Comparison of ENCODE assay signal across 8 cellular contexts in genomic region chr12:92929957-92930356, GRCh38. TPM values are rescaled to one million over a fixed set of nuclear protein-coding genes. Genes with fewer than 3 reads are reported as not detected.
A peak's percentile ranks its signal among the peaks of the same experiment; 100 is the strongest.
DNase-seq lines count a peak whose midpoint lies in the region; ATAC-seq and TF ChIP-seq lines count a peak whose summit lies in the region.

No MANE protein-coding gene starts in this region.

- H3K4me1 ChIP-seq in adrenal gland (replicated peaks in 1 of 2) (peaks cover 18 to 26% of the 10 kb centered on the region in 2 donors), transverse colon (peaks cover 20 to 43% (median 24%) of the 10 kb centered on the region in 4 donors)

- WGBS in adrenal gland, 4 donors, result 2 to 6% (median 2%) methylated on average over 9 of the region's 9 CpGs
- WGBS in lower leg skin, 2 donors, result 4 to 6% methylated on average over 9 of the region's 9 CpGs
- WGBS in transverse colon (ENCODE audit: low coverage in 1 of 2), 2 donors, result 2 to 9% methylated on average over 8 to 9 of the region's 9 CpGs

- TF ChIP-seq EP300 in transverse colon (IDR thresholded peaks at IDR 0.05; ENCODE audit: low read depth), result no peak

- H3K36me3 Mint-ChIP-seq in activated T-cell treated with anti-CD3 and anti-CD28 coated beads, Interleukin-2, amount 50 U/mL, for 72 hours (ENCODE audit: insufficient read depth in 2 of 2), result peaks cover 0 to 1% of the 10 kb centered on the region in 2 donors

- H3K9me3 Mint-ChIP-seq in activated T-cell treated with anti-CD3 and anti-CD28 coated beads, Interleukin-2, amount 50 U/mL, for 72 hours, result no peaks in the 10 kb centered on the region

- peak overlapping the region; percentile 87 for H3K27ac Mint-ChIP-seq in activated T-cell treated with anti-CD3 and anti-CD28 coated beads, Interleukin-2, amount 50 U/mL, for 72 hours

- intact Hi-C loops in adrenal gland (cut with DNase I) (loop anchor here in 1 of 2 donors (10.0 kb wide), 1 partner anchor 95 kb away; no protein-coding TSS in a partner anchor), lower leg skin (cut with DNase I; ENCODE audit: low total_unique reads) (no loop called here), transverse colon (cut with DNase I; ENCODE audit: low total_unique reads) (no loop called here)

- H3K27ac ChIP-seq in adrenal gland (peak overlapping the region; percentile 95 to 99 (median 99)), transverse colon (peak overlapping the region; percentile 99 to 100 (median 100))

- no peak for TF ChIP-seq POLR2A in adrenal gland (IDR thresholded peaks at IDR 0.05)
- TF ChIP-seq POLR2A in lower leg skin (IDR thresholded peaks at IDR 0.05), result no peak
- TF ChIP-seq POLR2A in transverse colon (IDR thresholded peaks at IDR 0.05), result no peak

- peak overlapping the region; percentile 90 to 95 for H3K4me3 Mint-ChIP-seq in activated T-cell treated with anti-CD3 and anti-CD28 coated beads, Interleukin-2, amount 50 U/mL, for 72 hours

- H3K27me3 ChIP-seq in adrenal gland (no peaks in the 10 kb centered on the region), transverse colon (no peaks in the 10 kb centered on the region)

- peak overlapping the region in 3 of 4 donors; percentile 48 to 98 (median 78) for H3K4me3 ChIP-seq in adrenal gland
- H3K4me3 ChIP-seq in lower leg skin (ENCODE audit: low read depth, poor library complexity, severe bottlenecking), result peak overlapping the region; percentile 49
- peak overlapping the region; percentile 46 to 96 (median 82) for H3K4me3 ChIP-seq in transverse colon

- H3K36me3 ChIP-seq in adrenal gland (replicated peaks in 1 of 2) (no peaks in the 10 kb centered on the region), transverse colon (no peaks in the 10 kb centered on the region)

- DNase-seq in activated T-cell treated with anti-CD3 and anti-CD28 coated beads, Interleukin-2, amount 50 U/mL, for 72 hours, result no peak
- DNase-seq in activated T-cell treated with anti-CD3 and anti-CD28 coated beads for 4 hours (no peak), adrenal gland (no peak), lower leg skin (ENCODE audit: low spot score in 2 of 2) (no peak), transverse colon (no peak), NCI-H2029 (lab: John Stamatoyannopoulos, UW) (no peak), GM13976 (ENCODE audit: low spot score) (no peak)

- in situ Hi-C loops in transverse colon (cut with MboI; ENCODE audit: low pct_ligation_motif_present in 1 of 4, low pct_unique_long_range_greater_than_20kb in 1 of 4, low sequenced_read_pairs in 3 of 4) (no loop called here), GM13976 (cut with MboI; ENCODE audit: low sequenced_read_pairs, unreplicated experiment) (no loop called here)

- H3K27me3 Mint-ChIP-seq in activated T-cell treated with anti-CD3 and anti-CD28 coated beads, Interleukin-2, amount 50 U/mL, for 72 hours (ENCODE audit: low read depth), result no peaks in the 10 kb centered on the region

- peaks cover 42% of the 10 kb centered on the region for H3K4me1 Mint-ChIP-seq in activated T-cell treated with anti-CD3 and anti-CD28 coated beads, Interleukin-2, amount 50 U/mL, for 72 hours (ENCODE audit: low read depth)

- no peaks in the 10 kb centered on the region for H3K9me3 ChIP-seq in adrenal gland (replicated peaks in 1 of 3)
- H3K9me3 ChIP-seq in transverse colon, result no peaks in the 10 kb centered on the region

- ATAC-seq in activated T-cell treated with anti-CD3 and anti-CD28 coated beads, Interleukin-2, amount 50 U/mL, for 72 hours (replicated peaks in 1 of 2), result no peak
- no peak for ATAC-seq in GM18502 (IDR thresholded peaks at IDR 0.05; ENCODE audit: poor library complexity, unreplicated experiment)

- no peak for TF ChIP-seq CTCF in adrenal gland (IDR thresholded peaks at IDR 0.05)
- TF ChIP-seq CTCF in lower leg skin (IDR thresholded peaks at IDR 0.05), result no peak
- no peak for TF ChIP-seq CTCF in transverse colon (IDR thresholded peaks at IDR 0.05)
- no peak for TF ChIP-seq CTCF in GM13976 (IDR thresholded peaks at IDR 0.05; ENCODE audit: borderline replicate concordance, control extremely low read depth, extremely low read depth, insufficient read depth, missing control alignments)

RNA-seq across cellular contexts. Expression of gene EEA1, which starts 0.9 kb away (rescaled TPM):
- 10 to 100 TPM; 17.6 to 20.1 TPM for total RNA-seq in activated T-cell treated with anti-CD3 and anti-CD28 coated beads, Interleukin-2, amount 50 U/mL, for 72 hours
- 10 to 100 TPM; 11.0 to 36.9 (median 24.9) TPM for total RNA-seq in adrenal gland
- polyA plus RNA-seq in adrenal gland, result 10 to 100 TPM in 1 of 3 donors, 1 to 10 TPM in 2; 2.5 to 28.6 (median 5.1) TPM
- 10 to 100 TPM; 24.7 to 45.0 (median 32.1) TPM for total RNA-seq in lower leg skin
- 10 to 100 TPM; 11.6 to 25.4 (median 21.7) TPM for total RNA-seq in transverse colon
